In genomic region chr16:71645450-71645849, GRCh38 we compare ENCODE assay signal across 9 cellular contexts. TPM values are rescaled to one million over a fixed set of nuclear protein-coding genes. Genes with fewer than 3 reads are reported as not detected.
DNase-seq lines count a peak whose midpoint lies in the region; ATAC-seq and TF ChIP-seq lines count a peak whose summit lies in the region.
"Had no signal": no experiment of that assay in that cellular context is flagged by ENCODE, and none has a peak within 500 bp of the region (broad histone marks: within the 10 kb centered on the region; RNA-seq: fewer than 3 reads in every experiment).

No MANE protein-coding gene starts in this region.

- no peaks in the 10 kb centered on the region for H3K27me3 ChIP-seq in tibial nerve

- DNase-seq in Ammon's horn (ENCODE audit: low spot score), result peak; percentile 41
- DNase-seq in NOMO-1 treated with dmso at 0.1 percent for 144 hours (lab: John Stamatoyannopoulos, UW; ENCODE audit: unreplicated experiment), result peak; percentile 17
- DNase-seq in tibial nerve (ENCODE audit: low spot score in 2 of 2), result no peak
- DNase-seq in activated T-helper 1 cell treated with anti-CD3 and anti-CD28 coated beads, Interleukin-12 subunit alpha, Interleukin-12 subunit beta, Interleukin-2, Interleukin-4 antibody, amounts not matched to agents 30 ng/mL and 10 ng/mL and 1 ng/mL, durations not matched to agents 14 hours and 24 hours and 36 hours (ENCODE audit: low spot score), result no peak
- DNase-seq in C1 segment of cervical spinal cord (lab: John Stamatoyannopoulos, UW), result no peak
- DNase-seq in stimulated activated CD4-positive, alpha-beta T cell treated with anti-CD3 and anti-CD28 coated beads, Interleukin-2, amount 100 ng/mL, for 24 hours, result no peak

- WGBS in tibial nerve, 2 donors, result 71 to 75% methylated on average over 4 of the region's 4 CpGs

- H3K4me3 Mint-ChIP-seq in activated T-helper 1 cell treated with anti-CD3 and anti-CD28 coated beads, Interleukin-12 subunit alpha, Interleukin-12 subunit beta, Interleukin-2, Interleukin-4 antibody, amounts not matched to agents 30 ng/mL and 10 ng/mL and 1 ng/mL, durations not matched to agents 14 hours and 24 hours and 36 hours, result no peak overlapping the region

- peak in 3 of 5 experiments; percentile 14 to 23 (median 22) for TF ChIP-seq CTCF in tibial nerve (IDR thresholded peaks at IDR 0.05)

- H3K9me3 ChIP-seq in tibial nerve, result no peaks in the 10 kb centered on the region
- H3K9me3 ChIP-seq: thoracic aorta had no signal

- peaks cover 0 to 56% (median 3%) of the 10 kb centered on the region in 3 donors for H3K36me3 ChIP-seq in tibial nerve

- no peak for TF ChIP-seq EP300 in tibial nerve (IDR thresholded peaks at IDR 0.05)

- no peaks in the 10 kb centered on the region for H3K4me1 ChIP-seq in tibial nerve

- no peak overlapping the region for H3K27ac ChIP-seq in tibial nerve
- H3K27ac ChIP-seq: thoracic aorta had no signal

- no peak overlapping the region for H3K27ac Mint-ChIP-seq in activated T-helper 1 cell treated with anti-CD3 and anti-CD28 coated beads, Interleukin-12 subunit alpha, Interleukin-12 subunit beta, Interleukin-2, Interleukin-4 antibody, amounts not matched to agents 30 ng/mL and 10 ng/mL and 1 ng/mL, durations not matched to agents 14 hours and 24 hours and 36 hours

- no peak for TF ChIP-seq POLR2A in tibial nerve (IDR thresholded peaks at IDR 0.05)

- peaks cover 11% of the 10 kb centered on the region for H3K36me3 Mint-ChIP-seq in activated T-helper 1 cell treated with anti-CD3 and anti-CD28 coated beads, Interleukin-12 subunit alpha, Interleukin-12 subunit beta, Interleukin-2, Interleukin-4 antibody, amounts not matched to agents 30 ng/mL and 10 ng/mL and 1 ng/mL, durations not matched to agents 14 hours and 24 hours and 36 hours (ENCODE audit: low read depth)

- H3K4me3 ChIP-seq in tibial nerve, result no peak overlapping the region
- H3K4me3 ChIP-seq: thoracic aorta had no signal

- intact Hi-C loops in activated T-helper 1 cell treated with anti-CD3 and anti-CD28 coated beads, Interleukin-12 subunit alpha, Interleukin-12 subunit beta, Interleukin-2, Interleukin-4 antibody, amounts not matched to agents 30 ng/mL and 10 ng/mL and 1 ng/mL, durations not matched to agents 14 hours and 24 hours and 36 hours (cut with micrococcal nuclease), result no loop called here

- ATAC-seq in GM18868 (IDR thresholded peaks at IDR 0.05; ENCODE audit: unreplicated experiment), result peak; percentile 52
- ATAC-seq in esophagus mucosa, result peak; percentile 67

- H3K27me3 Mint-ChIP-seq in activated T-helper 1 cell treated with anti-CD3 and anti-CD28 coated beads, Interleukin-12 subunit alpha, Interleukin-12 subunit beta, Interleukin-2, Interleukin-4 antibody, amounts not matched to agents 30 ng/mL and 10 ng/mL and 1 ng/mL, durations not matched to agents 14 hours and 24 hours and 36 hours (ENCODE audit: insufficient read depth), result no peaks in the 10 kb centered on the region

- H3K4me1 Mint-ChIP-seq in activated T-helper 1 cell treated with anti-CD3 and anti-CD28 coated beads, Interleukin-12 subunit alpha, Interleukin-12 subunit beta, Interleukin-2, Interleukin-4 antibody, amounts not matched to agents 30 ng/mL and 10 ng/mL and 1 ng/mL, durations not matched to agents 14 hours and 24 hours and 36 hours (ENCODE audit: low read depth), result no peaks in the 10 kb centered on the region

- H3K9me3 Mint-ChIP-seq in activated T-helper 1 cell treated with anti-CD3 and anti-CD28 coated beads, Interleukin-12 subunit alpha, Interleukin-12 subunit beta, Interleukin-2, Interleukin-4 antibody, amounts not matched to agents 30 ng/mL and 10 ng/mL and 1 ng/mL, durations not matched to agents 14 hours and 24 hours and 36 hours, result no peaks in the 10 kb centered on the region

RNA-seq across cellular contexts. Expression of gene MARVELD3, which starts 19.5 kb away (rescaled TPM):
- total RNA-seq in esophagus mucosa (3.6 TPM), tibial nerve (under 1 TPM in 1 of 4 donors, not detected in 3; 0.60 TPM)
- not detected in 2 replicates for total RNA-seq in activated T-helper 1 cell treated with anti-CD3 and anti-CD28 coated beads, Interleukin-12 subunit alpha, Interleukin-12 subunit beta, Interleukin-2, Interleukin-4 antibody, amounts not matched to agents 30 ng/mL and 10 ng/mL and 1 ng/mL, durations not matched to agents 14 hours and 24 hours and 36 hours
- total RNA-seq: thoracic aorta had no signal

Comparison
In these comparisons a context has a peak if more than half of its experiments do, and no peak if none do; other contexts are left out.
1. DNase-seq: peak in Ammon's horn (single experiment) and NOMO-1 treated with dmso at 0.1 percent for 144 hours (single experiment); none in tibial nerve (0 of 2), activated T-helper 1 cell treated with anti-CD3 and anti-CD28 coated beads, Interleukin-12 subunit alpha, Interleukin-12 subunit beta, Interleukin-2, Interleukin-4 antibody, amounts not matched to agents 30 ng/mL and 10 ng/mL and 1 ng/mL, durations not matched to agents 14 hours and 24 hours and 36 hours (single experiment), C1 segment of cervical spinal cord (0 of 14) and stimulated activated CD4-positive, alpha-beta T cell treated with anti-CD3 and anti-CD28 coated beads, Interleukin-2, amount 100 ng/mL, for 24 hours (0 of 2).